16 cellular contexts compared by ENCODE assay signal in the genomic region with DNA sequence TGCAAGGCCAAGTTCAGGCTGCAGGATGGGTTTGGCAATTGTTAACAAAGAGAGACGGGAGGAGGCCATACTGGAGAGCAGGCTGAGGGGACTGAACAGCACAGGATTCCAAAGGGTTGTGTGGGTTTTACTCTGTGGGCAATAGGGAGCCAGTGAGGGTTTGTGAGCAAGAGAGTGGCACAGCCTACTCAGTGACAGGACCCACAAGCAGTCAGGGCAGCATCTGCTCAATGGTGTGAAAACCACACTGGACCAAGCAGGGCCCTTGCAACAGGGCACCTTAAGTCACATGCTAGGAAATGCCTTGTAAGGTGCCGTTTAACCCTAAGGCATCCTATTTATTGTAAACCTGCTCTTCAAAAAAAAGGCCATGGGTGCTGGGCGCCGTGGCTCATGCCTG. TPM values are rescaled to one million over a fixed set of nuclear protein-coding genes. Genes with fewer than 3 reads are reported as not detected.
DNase-seq lines count a peak whose midpoint lies in the region; ATAC-seq lines count a peak whose summit lies in the region.
"Had no signal": no experiment of that assay in that cellular context is flagged by ENCODE, and none has a peak within 500 bp of the region (broad histone marks: within the 10 kb centered on the region; RNA-seq: fewer than 3 reads in every experiment).

No MANE protein-coding gene starts in this region.

- H3K27me3 Mint-ChIP-seq in activated naive CD8-positive, alpha-beta T cell = no peaks in the 10 kb centered on the region
- no peaks in the 10 kb centered on the region for H3K27me3 Mint-ChIP-seq in activated naive CD8-positive, alpha-beta T cell treated with anti-CD3 and anti-CD28 coated beads for 36 hours
- no peaks in the 10 kb centered on the region for H3K27me3 Mint-ChIP-seq in memory B cell

- H3K4me3 Mint-ChIP-seq in activated naive CD8-positive, alpha-beta T cell = no peak overlapping the region
- H3K4me3 Mint-ChIP-seq in activated naive CD8-positive, alpha-beta T cell treated with anti-CD3 and anti-CD28 coated beads for 36 hours = no peak overlapping the region
- H3K4me3 Mint-ChIP-seq in memory B cell = peak overlapping the region; percentile 54

- H3K27ac Mint-ChIP-seq in activated naive CD8-positive, alpha-beta T cell = peak overlapping the region; percentile 22
- no peak overlapping the region for H3K27ac Mint-ChIP-seq in activated naive CD8-positive, alpha-beta T cell treated with anti-CD3 and anti-CD28 coated beads for 36 hours
- peak overlapping the region; percentile 99 for H3K27ac Mint-ChIP-seq in memory B cell

- no peak for DNase-seq in activated naive CD8-positive, alpha-beta T cell treated with anti-CD3 and anti-CD28 coated beads for 36 hours
- DNase-seq in RPMI8226 (peak; percentile 23), memory B cell (ENCODE audit: low spot score in 2 of 2) (no peak), kidney tubule cell (ENCODE audit: low spot score) (no peak), KG1 (lab: John Stamatoyannopoulos, UW) (no peak), NCI-H1436 (lab: John Stamatoyannopoulos, UW) (no peak)
- DNase-seq: activated CD4-positive, alpha-beta T cell treated with anti-CD3 and anti-CD28 coated beads, Interleukin-2, amount 50 U/mL, for 1 hour; activated gamma-delta T cell; DMS153; effector CD4-positive, alpha-beta T cell; NCI-H1105 treated with DMSO at 0.1 percent for 48 hours; NCI-H2171; SIG-M5; T1000 had no signal

- ATAC-seq in memory B cell (ENCODE audit: low read depth) (no peak), HG03442 (IDR thresholded peaks at IDR 0.05; ENCODE audit: unreplicated experiment) (no peak)

- peaks cover 14% of the 10 kb centered on the region for H3K36me3 Mint-ChIP-seq in activated naive CD8-positive, alpha-beta T cell
- H3K36me3 Mint-ChIP-seq in activated naive CD8-positive, alpha-beta T cell treated with anti-CD3 and anti-CD28 coated beads for 36 hours = peaks cover 23% of the 10 kb centered on the region
- peaks cover 10% of the 10 kb centered on the region for H3K36me3 Mint-ChIP-seq in memory B cell

- no peaks in the 10 kb centered on the region for H3K9me3 Mint-ChIP-seq in activated naive CD8-positive, alpha-beta T cell (ENCODE audit: low read depth)
- H3K9me3 Mint-ChIP-seq in activated naive CD8-positive, alpha-beta T cell treated with anti-CD3 and anti-CD28 coated beads for 36 hours = peaks cover 2% of the 10 kb centered on the region
- no peaks in the 10 kb centered on the region for H3K9me3 Mint-ChIP-seq in memory B cell

- peaks cover 46% of the 10 kb centered on the region for H3K4me1 Mint-ChIP-seq in activated naive CD8-positive, alpha-beta T cell (ENCODE audit: low read depth)
- peaks cover 50% of the 10 kb centered on the region for H3K4me1 Mint-ChIP-seq in activated naive CD8-positive, alpha-beta T cell treated with anti-CD3 and anti-CD28 coated beads for 36 hours
- H3K4me1 Mint-ChIP-seq in memory B cell = peaks cover 54% of the 10 kb centered on the region

RNA-seq across cellular contexts. Expression of a gene that starts 22.0 kb away (rescaled TPM):
- 10 to 100 TPM; 38.0 to 38.8 TPM for total RNA-seq in activated naive CD8-positive, alpha-beta T cell treated with anti-CD3 and anti-CD28 coated beads for 36 hours

RNA-seq across cellular contexts. Expression of a gene that starts 40.4 kb away (rescaled TPM):
- 10 to 100 TPM; 57.9 to 60.7 TPM for total RNA-seq in activated naive CD8-positive, alpha-beta T cell treated with anti-CD3 and anti-CD28 coated beads for 36 hours
